9 cellular contexts compared by ENCODE assay signal in genomic region chr12:116718578-116719454, GRCh38. TPM values are rescaled to one million over a fixed set of nuclear protein-coding genes. Genes with fewer than 3 reads are reported as not detected.
DNase-seq lines count a peak whose midpoint lies in the region; ATAC-seq and TF ChIP-seq lines count a peak whose summit lies in the region.
"Had no signal": no experiment of that assay in that cellular context is flagged by ENCODE, and none has a peak within 500 bp of the region (broad histone marks: within the 10 kb centered on the region; RNA-seq: fewer than 3 reads in every experiment).

No MANE protein-coding gene starts in this region.

- H4K20me1 ChIP-seq in fibroblast of lung (ENCODE audit: control insufficient read depth, extremely low read depth, insufficient read depth, low read length), result no peaks in the 10 kb centered on the region

- no peak overlapping the region for H3K4me2 ChIP-seq in fibroblast of lung (ENCODE audit: extremely low read depth, insufficient read depth, low read length)

- H3K27me3 ChIP-seq in fibroblast of lung (ENCODE audit: control insufficient read depth, insufficient read depth, low read length), result no peaks in the 10 kb centered on the region
- H3K27me3 ChIP-seq: tibial artery had no signal

- no peaks in the 10 kb centered on the region for H3K36me3 ChIP-seq in fibroblast of lung (ENCODE audit: control insufficient read depth, insufficient read depth, low read length)

- H3K4me3 ChIP-seq in fibroblast of lung (replicated peaks in 1 of 4; ENCODE audit: control extremely low read depth in 1 of 4, insufficient read depth in 1 of 4, low read depth in 3 of 4, low read length in 4 of 4), result no peak overlapping the region
- H3K4me3 ChIP-seq: tibial artery had no signal

- H3K27ac ChIP-seq in fibroblast of lung (ENCODE audit: insufficient read depth, low read length), result no peak overlapping the region

- no peak overlapping the region for H3K9ac ChIP-seq in fibroblast of lung (ENCODE audit: insufficient read depth, low read length)

- no peak for TF ChIP-seq CTCF in fibroblast of lung (conservative IDR thresholded peaks at IDR 0.05 in 1 of 2, IDR thresholded peaks at IDR 0.05 in 1 of 2; ENCODE audit: low read depth in 1 of 2, low read length in 2 of 2)

- no peaks in the 10 kb centered on the region for H3K9me3 ChIP-seq in fibroblast of lung (ENCODE audit: control insufficient read depth, insufficient read depth, low read depth, low read length)
- H3K9me3 ChIP-seq: tibial artery had no signal

- H3K79me2 ChIP-seq in fibroblast of lung (ENCODE audit: control insufficient read depth, insufficient read depth, low read length), result no peaks in the 10 kb centered on the region

- H3K4me1 ChIP-seq in fibroblast of lung (ENCODE audit: control insufficient read depth, extremely low read depth, insufficient read depth, low read length), result no peaks in the 10 kb centered on the region

- DNase-seq in ELR (ENCODE audit: low read depth) (peak; percentile 29), NCI-H2227 treated with DMSO at 0.1 percent for 48 hours (lab: John Stamatoyannopoulos, UW) (peak; percentile 90), fibroblast of lung (ENCODE audit: low read depth in 2 of 2) (peak; percentile 22 to 80), putamen (ENCODE audit: low spot score) (peak; percentile 47), HCEC 1CT (no peak)
- DNase-seq: tibial artery had no signal

- H2AFZ ChIP-seq in fibroblast of lung (ENCODE audit: low read length), result no peak overlapping the region

- no peak for ATAC-seq in HG03378 (IDR thresholded peaks at IDR 0.05; ENCODE audit: unreplicated experiment)
- no peak for ATAC-seq in HG03354 (IDR thresholded peaks at IDR 0.05; ENCODE audit: poor library complexity, severe bottlenecking, unreplicated experiment)
- ATAC-seq in HG03175 (IDR thresholded peaks at IDR 0.05; ENCODE audit: unreplicated experiment), result no peak

RNA-seq across cellular contexts. Expression of gene SPRING1, which starts 19.1 kb away (rescaled TPM):
- 14.9 and 18.8 TPM in 2 replicates for total RNA-seq in fibroblast of lung
- polyA plus RNA-seq in fibroblast of lung, result 14.6 and 16.3 TPM in 2 replicates
- 14.7 and 19.5 TPM in 2 replicates for polyA plus RNA-seq in fibroblast of lung (2012)
- polyA minus RNA-seq in fibroblast of lung (ENCODE audit: low replicate concordance), result 20.0 and 23.8 TPM in 2 replicates

RNA-seq across cellular contexts. Expression of gene RNFT2, which starts 19.3 kb away (rescaled TPM):
- 2.3 and 3.1 TPM in 2 replicates for total RNA-seq in fibroblast of lung
- 0.95 and 4.3 TPM in 2 replicates for polyA plus RNA-seq in fibroblast of lung
- polyA plus RNA-seq in fibroblast of lung (2012), result 0.57 and 2.8 TPM in 2 replicates
- 4.3 and 17.7 TPM in 2 replicates for polyA minus RNA-seq in fibroblast of lung (ENCODE audit: low replicate concordance)
